6 cellular contexts compared by ENCODE assay signal in the genomic region with DNA sequence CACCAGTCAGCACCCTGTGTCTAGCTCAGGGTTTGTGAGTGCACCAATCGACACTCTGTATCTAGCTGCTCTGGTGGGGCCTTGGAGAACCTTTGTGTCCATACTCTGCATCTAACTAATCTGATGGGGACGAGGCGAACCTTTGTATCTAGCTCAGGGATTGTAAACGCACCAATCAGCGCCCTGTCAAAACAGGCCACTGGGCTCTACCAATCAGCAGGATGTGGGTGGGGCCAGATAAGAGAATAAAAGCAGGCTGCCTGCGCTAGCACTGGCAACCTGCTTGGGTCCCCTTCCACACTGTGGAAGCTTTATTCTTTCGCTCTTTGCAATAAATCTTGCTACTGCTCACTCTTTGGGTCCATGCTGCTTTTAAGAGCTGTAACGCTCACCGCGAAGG.
DNase-seq lines count a peak whose midpoint lies in the region; ATAC-seq, FAIRE-seq and TF ChIP-seq lines count a peak whose summit lies in the region.
"Not testable (repeated sequence)": the region's sequence is repeated elsewhere in the genome, so short reads cannot be mapped to it uniquely, and the experiment has no call there.

No MANE protein-coding gene starts in this region.

- BruUV-seq in K562 (replicated peaks; lab: Mats Ljungman, UMichigan); HepG2 (replicated peaks; lab: Mats Ljungman, UMichigan): not testable (repeated sequence)

- H4K20me1 ChIP-seq in K562 (replicated peaks; ENCODE audit: control insufficient read depth, insufficient read depth, low read length); HepG2 (ENCODE audit: insufficient read depth, low read length): not testable (repeated sequence)

- H3K36me3 ChIP-seq in K562 (ENCODE audit: control insufficient read depth, insufficient read depth, low read length); esophagus muscularis mucosa; HepG2 (replicated peaks in 1 of 2; ENCODE audit: control insufficient read depth in 1 of 2, insufficient read depth in 2 of 2, low read length in 2 of 2); testis (ENCODE audit: low read depth, missing control alignments): not testable (repeated sequence)

- CTCF ChIA-PET in WTC11 (lab: Charles Lee); K562 (lab: Yijun Ruan, JAX; ENCODE audit: low intra/inter-chr PET ratio); HepG2 (lab: Yijun Ruan, JAX; ENCODE audit: low intra/inter-chr PET ratio, low total read pairs): not testable (repeated sequence)

- H3K4me1 Mint-ChIP-seq in WTC11, result not testable (repeated sequence)
- H3K4me1 Mint-ChIP-seq in endothelial cell (ENCODE audit: unreplicated experiment), result peaks cover 16% of the 10 kb centered on the region

- H3K4me2 ChIP-seq in K562 (ENCODE audit: insufficient read depth, low read length); HepG2 (ENCODE audit: low read depth, low read length): not testable (repeated sequence)

- intact Hi-C loops in K562 (cut with micrococcal nuclease); esophagus muscularis mucosa (cut with DNase I); HepG2 (cut with micrococcal nuclease; ENCODE audit: unreplicated experiment); testis (cut with DNase I; ENCODE audit: low total_unique reads): not testable (repeated sequence)

- not testable (repeated sequence) for H3K27ac ChIP-seq in K562 (ENCODE audit: extremely low read depth, low read depth, low read length); esophagus muscularis mucosa (replicated peaks in 1 of 4); HepG2 (ENCODE audit: extremely low read length, insufficient read depth, low read length); testis

- not testable (repeated sequence) for DNase-seq in WTC11 (ENCODE audit: low spot score); K562 (ENCODE audit: extremely low read depth in 1 of 4, low spot score in 3 of 4); endothelial cell (ENCODE audit: low spot score); HepG2 (ENCODE audit: low spot score)
- peak; percentile 17 for DNase-seq in esophagus muscularis mucosa (ENCODE audit: extremely low spot score)
- peak; percentile 43 for DNase-seq in testis

- H3K9me3 Mint-ChIP-seq in WTC11; endothelial cell (ENCODE audit: unreplicated experiment): not testable (repeated sequence)

- H3K27me3 Mint-ChIP-seq in WTC11 (ENCODE audit: low read depth); endothelial cell (ENCODE audit: unreplicated experiment): not testable (repeated sequence)

- TF ChIP-seq RAD21 in K562 (CRISPR knock-in tag; conservative IDR thresholded peaks at IDR 0.05 in 1 of 2, IDR thresholded peaks at IDR 0.05 in 1 of 2); HepG2 (CRISPR knock-in tag; IDR thresholded peaks at IDR 0.05): not testable (repeated sequence)

- H3K4me3 ChIP-seq in K562; esophagus muscularis mucosa; HepG2 (replicated peaks in 1 of 3; ENCODE audit: insufficient read depth in 1 of 3, low read depth in 2 of 3, low read length in 3 of 3): not testable (repeated sequence)
- peak overlapping the region; percentile 29 to 36 for H3K4me3 ChIP-seq in testis

- not testable (repeated sequence) for H3K4me3 Mint-ChIP-seq in WTC11
- peak overlapping the region; percentile 56 for H3K4me3 Mint-ChIP-seq in endothelial cell (ENCODE audit: unreplicated experiment)

- not testable (repeated sequence) for H3K9ac ChIP-seq in K562 (ENCODE audit: insufficient read depth in 1 of 2, low read depth in 2 of 2, low read length in 2 of 2); HepG2 (ENCODE audit: insufficient read depth, low read depth, low read length)

- ATAC-seq in WTC11, K562, HepG2: not testable (repeated sequence)

- not testable (repeated sequence) for TF ChIP-seq POLR2A in K562 (conservative IDR thresholded peaks at IDR 0.05); esophagus muscularis mucosa (IDR thresholded peaks at IDR 0.05; ENCODE audit: low read depth); HepG2 (IDR thresholded peaks at IDR 0.05; ENCODE audit: insufficient read depth in 1 of 2, low read depth in 2 of 2, low read length in 2 of 2); testis (IDR thresholded peaks at IDR 0.05)

- 9% methylated on average over 6 of the region's 10 CpGs for WGBS in K562 (ENCODE audit: insufficient coverage, low coverage, missing lambda C conversion rate)
- WGBS in esophagus muscularis mucosa, result 94% methylated on average over 9 of the region's 10 CpGs
- whole genome bisulfite sequencing in HepG2 (ENCODE audit: low lambda C conversion rate), result 61% methylated on average over 10 of the region's 10 CpGs
- 68 to 78% methylated on average over 10 of the region's 10 CpGs for WGBS in testis, 2 donors

- H3K27me3 ChIP-seq in K562 (ENCODE audit: control insufficient read depth in 2 of 2, insufficient read depth in 2 of 2, low read length in 2 of 2), result peaks cover 0 to 15% of the 10 kb centered on the region in 2 experiments; a peak in 2 of 5 replicates
- not testable (repeated sequence) for H3K27me3 ChIP-seq in esophagus muscularis mucosa; HepG2 (ENCODE audit: control insufficient read depth in 1 of 2, insufficient read depth in 2 of 2, low read length in 2 of 2); testis

- in situ Hi-C loops in K562 (cut with MboI); HepG2 (cut with HindIII; ENCODE audit: extremely low pct_ligation_motif_present, low pct_unique_long_range_greater_than_20kb): not testable (repeated sequence)

- not testable (repeated sequence) for TF ChIP-seq CTCF in WTC11 (IDR thresholded peaks at IDR 0.05); K562 (IDR thresholded peaks at IDR 0.05 in 2 of 3, conservative IDR thresholded peaks at IDR 0.05 in 1 of 3; ENCODE audit: insufficient read depth in 2 of 3, low read depth in 1 of 3, low read length in 3 of 3); endothelial cell (IDR thresholded peaks at IDR 0.05; ENCODE audit: unreplicated experiment); esophagus muscularis mucosa (IDR thresholded peaks at IDR 0.05); HepG2 (CRISPR knock-in tag; IDR thresholded peaks at IDR 0.05); testis (IDR thresholded peaks at IDR 0.05)

- peak overlapping the region; percentile 49; the same call in 1 of the 2 replicates for H2AFZ ChIP-seq in K562 (ENCODE audit: low read depth, low read length)
- H2AFZ ChIP-seq in HepG2 (ENCODE audit: low read length), result not testable (repeated sequence)

- H3K4me1 ChIP-seq in K562 (replicated peaks in 1 of 2; ENCODE audit: control insufficient read depth in 2 of 2, insufficient read depth in 2 of 2, low read length in 2 of 2); esophagus muscularis mucosa; HepG2 (ENCODE audit: insufficient read depth, low read length); testis: not testable (repeated sequence)

- H3K9me3 ChIP-seq in K562 (replicated peaks; ENCODE audit: control insufficient read depth, insufficient read depth, low read depth, low read length); esophagus muscularis mucosa; HepG2 (ENCODE audit: low read length); testis: not testable (repeated sequence)

- not testable (repeated sequence) for H3K79me2 ChIP-seq in K562 (ENCODE audit: control insufficient read depth, insufficient read depth, low read length); HepG2 (ENCODE audit: insufficient read depth, low read length)

- H3K36me3 Mint-ChIP-seq in WTC11; endothelial cell (ENCODE audit: low read depth, unreplicated experiment): not testable (repeated sequence)

- POLR2A ChIA-PET in WTC11 (lab: Charles Lee); K562 (lab: Yijun Ruan, JAX); HepG2 (lab: Yijun Ruan, JAX): not testable (repeated sequence)

- not testable (repeated sequence) for H3K9me1 ChIP-seq in K562 (ENCODE audit: control insufficient read depth, insufficient read depth, low read length)

- FAIRE-seq in K562 (lab: Jason Lieb, UNC); HepG2 (lab: Jason Lieb, UNC): not testable (repeated sequence)

- 0 out of 2 replicates have a peak overlapping the region, but pooled peaks have one; percentile 57 for H3K27ac Mint-ChIP-seq in WTC11
- not testable (repeated sequence) for H3K27ac Mint-ChIP-seq in endothelial cell (ENCODE audit: unreplicated experiment)

- not testable (repeated sequence) for TF ChIP-seq EP300 in K562 (IDR thresholded peaks at IDR 0.05; ENCODE audit: low read length); esophagus muscularis mucosa (IDR thresholded peaks at IDR 0.05); HepG2 (IDR thresholded peaks at IDR 0.05; ENCODE audit: low read depth in 2 of 2, low read length in 2 of 2); HepG2 (CRISPR knock-in tag; IDR thresholded peaks at IDR 0.05; ENCODE audit: borderline replicate concordance)

TF ChIP-seq in WTC11, 78 proteins besides CTCF, POLR2A, EP300 and RAD21:
- peak; percentile 51 for TF ChIP-seq NFYB (CRISPR knock-in tag; conservative IDR thresholded peaks at IDR 0.05; ENCODE audit: low read depth)
TF ChIP-seq in WTC11: peak in this region for 1; not testable (repeated sequence) for 77.

TF ChIP-seq in K562, 482 proteins besides CTCF, POLR2A, EP300 and RAD21 (continues in another document):
- TF ChIP-seq NRF1 (conservative IDR thresholded peaks at IDR 0.05 in 1 of 2, IDR thresholded peaks at IDR 0.05 in 1 of 2) (0 out of 4 replicates have a peak, but pooled peaks of 1 of the 2 experiments have one; percentile 17), SREBF1 (IDR thresholded peaks at IDR 0.05; ENCODE audit: borderline replicate concordance, low read depth, low read length) (peak; percentile 84; the same call in 1 of the 2 replicates)

TF ChIP-seq in HepG2, 621 proteins besides CTCF, POLR2A, EP300 and RAD21:
- 0 out of 2 replicates have a peak, but pooled peaks have one; percentile 20 for TF ChIP-seq NFYB (CRISPR knock-in tag; IDR thresholded peaks at IDR 0.05)
